8 cellular contexts compared by ENCODE assay signal in genomic region chr15:85414495-85414894, GRCh38. TPM values are rescaled to one million over a fixed set of nuclear protein-coding genes. Genes with fewer than 3 reads are reported as not detected.
DNase-seq lines count a peak whose midpoint lies in the region; ATAC-seq, FAIRE-seq and TF ChIP-seq lines count a peak whose summit lies in the region.

No MANE protein-coding gene starts in this region.

- H3K27ac Mint-ChIP-seq in osteocyte (ENCODE audit: unreplicated experiment) = peak overlapping the region; percentile 75

- peak overlapping the region; percentile 14 for H3K4me3 Mint-ChIP-seq in osteocyte (ENCODE audit: unreplicated experiment)

- H3K27me3 Mint-ChIP-seq in osteocyte (ENCODE audit: unreplicated experiment) = no peaks in the 10 kb centered on the region

- H3K4me1 Mint-ChIP-seq in osteocyte (ENCODE audit: unreplicated experiment) = peaks cover 68% of the 10 kb centered on the region

- peak; percentile 42 for TF ChIP-seq CTCF in osteocyte (IDR thresholded peaks at IDR 0.05)

- no peak for ATAC-seq in HG03354 (IDR thresholded peaks at IDR 0.05; ENCODE audit: poor library complexity, severe bottlenecking, unreplicated experiment)

- DNase-seq in NAMALWA (ENCODE audit: low spot score) = peak; percentile 58
- DNase-seq in dermis microvascular lymphatic vessel endothelial cell (ENCODE audit: low read depth in 2 of 2) = peak; percentile 14 to 50
- no peak for DNase-seq in osteocyte (ENCODE audit: extremely low spot score, unreplicated experiment)
- DNase-seq in cerebellar cortex (ENCODE audit: low spot score) = no peak
- no peak for DNase-seq in NCI-H2196 treated with DMSO at 0.1 percent for 48 hours (lab: John Stamatoyannopoulos, UW; ENCODE audit: unreplicated experiment)
- DNase-seq in NCI-H187 treated with DMSO at 0.1 percent for 48 hours (lab: John Stamatoyannopoulos, UW) = no peak

- peaks cover 2% of the 10 kb centered on the region for H3K36me3 Mint-ChIP-seq in osteocyte (ENCODE audit: unreplicated experiment)

- H3K9me3 Mint-ChIP-seq in osteocyte (ENCODE audit: unreplicated experiment) = no peaks in the 10 kb centered on the region

- FAIRE-seq in G401.6 (lab: Jason Lieb, UNC) = peak; percentile 77

RNA-seq across cellular contexts. Expression of gene AKAP13, which starts 34.1 kb away (rescaled TPM):
- total RNA-seq in dermis microvascular lymphatic vessel endothelial cell (54.7 and 56.3 TPM in 2 replicates), osteocyte (146 and 161 TPM in 2 replicates)

Comparison
In these comparisons a context has a peak if more than half of its experiments do, and no peak if none do; other contexts are left out.
1. DNase-seq: peak in NAMALWA (single experiment) and dermis microvascular lymphatic vessel endothelial cell (2 of 2); none in osteocyte (single experiment), cerebellar cortex (single experiment), NCI-H2196 treated with DMSO at 0.1 percent for 48 hours (single experiment) and NCI-H187 treated with DMSO at 0.1 percent for 48 hours (single experiment).